ENCODE assay signal across 11 cellular contexts in the genomic region with DNA sequence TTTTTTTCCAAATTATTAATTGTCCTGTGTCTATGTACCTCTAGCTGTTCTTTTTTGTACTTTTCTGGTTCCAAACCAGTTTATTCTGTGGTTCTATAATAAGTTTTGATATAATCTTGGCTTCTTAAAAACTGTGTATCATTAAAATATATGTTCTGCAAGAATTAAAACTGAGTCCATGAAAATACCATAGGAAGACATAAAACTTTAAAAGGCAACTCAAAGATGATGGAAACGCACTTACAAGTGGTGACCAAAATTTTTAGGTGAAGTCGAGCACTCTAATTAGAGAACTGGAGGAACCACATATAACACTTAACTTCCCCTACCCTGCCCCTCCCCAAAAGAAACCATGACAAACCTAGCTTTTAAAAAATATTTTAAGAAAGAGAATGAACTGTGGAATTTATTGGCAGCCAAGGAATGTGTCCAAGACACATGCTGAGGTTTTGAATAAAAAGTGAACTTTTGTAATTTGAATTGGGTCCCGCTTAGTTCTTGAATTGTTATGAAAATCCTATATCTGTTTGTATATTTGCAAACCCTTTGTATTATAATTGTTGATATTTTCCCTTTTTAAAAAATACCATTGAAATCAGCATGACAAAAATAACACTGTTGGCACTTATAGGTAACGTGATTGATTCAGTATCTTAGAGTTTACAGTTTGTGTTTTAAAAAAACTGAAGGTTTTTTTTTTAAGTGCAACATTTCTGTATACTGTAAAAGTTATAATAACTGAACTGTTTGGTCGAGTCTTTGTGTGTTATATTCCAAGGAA. TPM values are rescaled to one million over a fixed set of nuclear protein-coding genes. Genes with fewer than 3 reads are reported as not detected.
DNase-seq lines count a peak whose midpoint lies in the region; ATAC-seq, FAIRE-seq and TF ChIP-seq lines count a peak whose summit lies in the region.
"Had no signal": no experiment of that assay in that cellular context is flagged by ENCODE, and none has a peak within 500 bp of the region (broad histone marks: within the 10 kb centered on the region; RNA-seq: fewer than 3 reads in every experiment).

No MANE protein-coding gene starts in this region.

- 3 to 4% methylated on average over 5 of the region's 5 CpGs for WGBS in gastroesophageal sphincter (ENCODE audit: low coverage in 1 of 2), 2 donors

- TF ChIP-seq CTCF in gastroesophageal sphincter (IDR thresholded peaks at IDR 0.05) = no peak

- H3K4me2 ChIP-seq in skeletal muscle satellite cell (ENCODE audit: low read length) = peak overlapping the region; percentile 78

- H3K36me3 ChIP-seq in SK-N-MC (ENCODE audit: insufficient read depth, low read length) = peaks cover 44% of the 10 kb centered on the region
- H3K36me3 ChIP-seq in gastroesophageal sphincter = peaks cover 0 to 30% of the 10 kb centered on the region in 2 donors
- peaks cover 85% of the 10 kb centered on the region for H3K36me3 ChIP-seq in skeletal muscle satellite cell (ENCODE audit: insufficient read depth, low read length)

- peaks cover 0 to 23% (median 0%) of the 10 kb centered on the region in 3 donors for H3K4me1 ChIP-seq in gastroesophageal sphincter
- H3K4me1 ChIP-seq in skeletal muscle satellite cell (ENCODE audit: control insufficient read depth, insufficient read depth, low read length) = peaks cover 11% of the 10 kb centered on the region

- TF ChIP-seq EP300 in gastroesophageal sphincter (IDR thresholded peaks at IDR 0.05) = no peak

- H3K9ac ChIP-seq in SK-N-MC (ENCODE audit: insufficient read length) (peak overlapping the region; percentile 28), skeletal muscle satellite cell (ENCODE audit: low read depth, low read length) (peak overlapping the region; percentile 95)

- no peak for FAIRE-seq in HTR-8/SVneo (lab: Jason Lieb, UNC)

- no peak for ATAC-seq in gastroesophageal sphincter
- no peak for ATAC-seq in activated CD4-positive, CD25-positive, alpha-beta regulatory T cell treated with anti-CD3 and anti-CD28 coated beads, Interleukin-2, amount 50 U/mL, for 24 hours
- no peak for ATAC-seq in GM21390 (IDR thresholded peaks at IDR 0.05; ENCODE audit: unreplicated experiment)
- ATAC-seq: natural killer cell treated with Interleukin-12 subunit alpha and Interleukin-12 subunit beta and Interleukin-15 and Interleukin-18, amount 100 ng/mL, for 72 hours had no signal

- peak overlapping the region; percentile 86 for H3K27ac ChIP-seq in SK-N-MC
- H3K27ac ChIP-seq in gastroesophageal sphincter = peak overlapping the region; percentile 75 to 98 (median 94)

- no peak for TF ChIP-seq POLR2A in gastroesophageal sphincter (IDR thresholded peaks at IDR 0.05)

- DNase-seq in EL = peak; percentile 48
- no peak for DNase-seq in SK-N-MC (ENCODE audit: low read depth, low spot score)
- no peak for DNase-seq in NCI-H524 (lab: John Stamatoyannopoulos, UW)
- no peak for DNase-seq in HTR-8/SVneo (ENCODE audit: insufficient read length, low spot score)
- DNase-seq: DMS79 treated with DMSO at 0.1 percent for 48 hours, NCI-H1694 had no signal

- H3K27me3 ChIP-seq in gastroesophageal sphincter (no peaks in the 10 kb centered on the region), skeletal muscle satellite cell (ENCODE audit: control insufficient read depth, insufficient read depth, low read length) (no peaks in the 10 kb centered on the region)

- H3K9me3 ChIP-seq in SK-N-MC (ENCODE audit: low read depth, low read length) (no peaks in the 10 kb centered on the region), gastroesophageal sphincter (no peaks in the 10 kb centered on the region), skeletal muscle satellite cell (replicated peaks; ENCODE audit: low read length) (no peaks in the 10 kb centered on the region)

- H3K4me3 ChIP-seq in SK-N-MC = peak overlapping the region; percentile 85
- H3K4me3 ChIP-seq in gastroesophageal sphincter = peak overlapping the region; percentile 70 to 87
- peak overlapping the region; percentile 94 for H3K4me3 ChIP-seq in skeletal muscle satellite cell (ENCODE audit: low read length)

RNA-seq across cellular contexts. Expression of a gene that starts 7.7 kb away (rescaled TPM):
- 100 to 1,000 TPM in 1 of 4 donors, 10 to 100 TPM in 3; 82.7 to 126 (median 91.8) TPM for total RNA-seq in gastroesophageal sphincter
- 9.9 and 10.0 TPM in 2 replicates for total RNA-seq in skeletal muscle satellite cell (2012; rRNA removed)
- total RNA-seq: natural killer cell treated with Interleukin-12 subunit alpha and Interleukin-12 subunit beta and Interleukin-15 and Interleukin-18, amount 100 ng/mL, for 72 hours had no signal
